13 cellular contexts compared by ENCODE assay signal in genomic region chr9:19998153-19998552, GRCh38.
A peak's percentile ranks its signal among the peaks of the same experiment; 100 is the strongest.
DNase-seq lines count a peak whose midpoint lies in the region; ATAC-seq and TF ChIP-seq lines count a peak whose summit lies in the region.
"Had no signal": no experiment of that assay in that cellular context is flagged by ENCODE, and none has a peak within 500 bp of the region (broad histone marks: within the 10 kb centered on the region; RNA-seq: fewer than 3 reads in every experiment).

No MANE protein-coding gene starts in this region.

- POLR2A ChIA-PET in activated CD4-positive, alpha-beta T cell treated with anti-CD3 and anti-CD28 coated beads for 36 hours (lab: Charles Lee): interaction anchor here (0.6 kb wide), 1 partner anchor 199 kb away, joined by 3 read pairs; no protein-coding TSS in a partner anchor

- no peaks in the 10 kb centered on the region for H3K36me3 ChIP-seq in left ventricle myocardium inferior
- H3K36me3 ChIP-seq: upper lobe of left lung had no signal

- H3K36me3 Mint-ChIP-seq in activated CD4-positive, alpha-beta T cell treated with anti-CD3 and anti-CD28 coated beads for 36 hours (ENCODE audit: low read depth): peaks cover 9% of the 10 kb centered on the region
- peaks cover 22% of the 10 kb centered on the region for H3K36me3 Mint-ChIP-seq in activated T-helper 2 cell treated with anti-CD3 and anti-CD28 coated beads, Interferon-gamma antibody, Interleukin-2, Interleukin-4, amounts not matched to agents 10 μg/mL and 5 μg/mL and 100 μg/mL, durations not matched to agents 14 hours and 24 hours and 36 hours (ENCODE audit: low read depth)
- H3K36me3 Mint-ChIP-seq: mesothelial cell of epicardium had no signal

- no peak overlapping the region for H3K27ac ChIP-seq in left ventricle myocardium inferior (replicated peaks)
- H3K27ac ChIP-seq: upper lobe of left lung had no signal

- no peak overlapping the region for H3K4me3 ChIP-seq in left ventricle myocardium inferior
- H3K4me3 ChIP-seq: upper lobe of left lung had no signal

- CTCF ChIA-PET in activated CD4-positive, alpha-beta T cell treated with anti-CD3 and anti-CD28 coated beads for 36 hours (lab: Charles Lee): interaction anchor here (1.0 to 2.2 kb wide), 2 partner anchors 10 to 33 kb away, joined by 3 to 5 read pairs; no protein-coding TSS in a partner anchor

- no peaks in the 10 kb centered on the region for H3K4me1 ChIP-seq in left ventricle myocardium inferior
- H3K4me1 ChIP-seq: upper lobe of left lung had no signal

- H3K27ac Mint-ChIP-seq in activated CD4-positive, alpha-beta T cell treated with anti-CD3 and anti-CD28 coated beads for 36 hours: peak overlapping the region; percentile 97
- peak overlapping the region; percentile 91 for H3K27ac Mint-ChIP-seq in activated T-helper 2 cell treated with anti-CD3 and anti-CD28 coated beads, Interferon-gamma antibody, Interleukin-2, Interleukin-4, amounts not matched to agents 10 μg/mL and 5 μg/mL and 100 μg/mL, durations not matched to agents 14 hours and 24 hours and 36 hours
- H3K27ac Mint-ChIP-seq: IgD-negative memory B cell, mesothelial cell of epicardium had no signal

- H3K27me3 ChIP-seq in left ventricle myocardium inferior (ENCODE audit: low read depth): no peaks in the 10 kb centered on the region
- H3K27me3 ChIP-seq: upper lobe of left lung had no signal

- H3K4me1 Mint-ChIP-seq in activated CD4-positive, alpha-beta T cell treated with anti-CD3 and anti-CD28 coated beads for 36 hours: peaks cover 53% of the 10 kb centered on the region
- H3K4me1 Mint-ChIP-seq in activated T-helper 2 cell treated with anti-CD3 and anti-CD28 coated beads, Interferon-gamma antibody, Interleukin-2, Interleukin-4, amounts not matched to agents 10 μg/mL and 5 μg/mL and 100 μg/mL, durations not matched to agents 14 hours and 24 hours and 36 hours (ENCODE audit: low read depth): peaks cover 64% of the 10 kb centered on the region

- H3K9me3 ChIP-seq in left ventricle myocardium inferior (replicated peaks): no peaks in the 10 kb centered on the region
- H3K9me3 ChIP-seq: upper lobe of left lung had no signal

- H3K27me3 Mint-ChIP-seq in activated CD4-positive, alpha-beta T cell treated with anti-CD3 and anti-CD28 coated beads for 36 hours: no peaks in the 10 kb centered on the region
- H3K27me3 Mint-ChIP-seq in activated T-helper 2 cell treated with anti-CD3 and anti-CD28 coated beads, Interferon-gamma antibody, Interleukin-2, Interleukin-4, amounts not matched to agents 10 μg/mL and 5 μg/mL and 100 μg/mL, durations not matched to agents 14 hours and 24 hours and 36 hours (ENCODE audit: low read depth): no peaks in the 10 kb centered on the region
- H3K27me3 Mint-ChIP-seq: IgD-negative memory B cell had no signal

- DNase-seq in activated CD4-positive, alpha-beta T cell treated with anti-CD3 and anti-CD28 coated beads for 36 hours: peak; percentile 44
- no peak for DNase-seq in activated CD4-positive, alpha-beta T cell treated with anti-CD3 and anti-CD28 coated beads, Interleukin-2, amount 50 U/mL, for 4 hours
- DNase-seq in HT-29 (ENCODE audit: low spot score): peak; percentile 3
- DNase-seq in activated T-helper 2 cell treated with anti-CD3 and anti-CD28 coated beads, Interferon-gamma antibody, Interleukin-2, Interleukin-4, amounts not matched to agents 10 μg/mL and 5 μg/mL and 100 μg/mL, durations not matched to agents 14 hours and 24 hours and 36 hours (ENCODE audit: low spot score): no peak
- peak; percentile 53 for DNase-seq in myocyte (ENCODE audit: low read depth)
- DNase-seq in left ventricle myocardium inferior: no peak
- no peak for DNase-seq in globus pallidus (ENCODE audit: low spot score)
- no peak for DNase-seq in SHP77 (lab: John Stamatoyannopoulos, UW)
- DNase-seq: erythroblast, RPMI8226, upper lobe of left lung had no signal

- no peak for ATAC-seq in activated CD4-positive, alpha-beta T cell treated with anti-CD3 and anti-CD28 coated beads for 36 hours

- no peak overlapping the region for H3K4me3 Mint-ChIP-seq in activated CD4-positive, alpha-beta T cell treated with anti-CD3 and anti-CD28 coated beads for 36 hours
- no peak overlapping the region for H3K4me3 Mint-ChIP-seq in activated T-helper 2 cell treated with anti-CD3 and anti-CD28 coated beads, Interferon-gamma antibody, Interleukin-2, Interleukin-4, amounts not matched to agents 10 μg/mL and 5 μg/mL and 100 μg/mL, durations not matched to agents 14 hours and 24 hours and 36 hours (ENCODE audit: low read depth)
- H3K4me3 Mint-ChIP-seq: mesothelial cell of epicardium had no signal

- intact Hi-C loops in activated CD4-positive, alpha-beta T cell treated with anti-CD3 and anti-CD28 coated beads for 36 hours (cut with DNase I, micrococcal nuclease): loop anchor here (2.0 to 10.0 kb wide), 10 partner anchors 45 to 1099 kb away; partner anchors contain the start of genes DENND4C (in 1 of the 2), FOCAD (in 1 of the 2), HAUS6 (in 1 of the 2) and MLLT3 (in 1 of the 2)
- intact Hi-C loops in activated T-helper 2 cell treated with anti-CD3 and anti-CD28 coated beads, Interferon-gamma antibody, Interleukin-2, Interleukin-4, amounts not matched to agents 10 μg/mL and 5 μg/mL and 100 μg/mL, durations not matched to agents 14 hours and 24 hours and 36 hours (cut with micrococcal nuclease): loop anchor here (1.0 to 5.0 kb wide), 11 partner anchors 22 to 1099 kb away; partner anchors contain the start of genes FOCAD, HACD4 and MLLT3
- intact Hi-C loops in left ventricle myocardium inferior (cut with micrococcal nuclease): no loop called here

- H3K9me3 Mint-ChIP-seq in activated CD4-positive, alpha-beta T cell treated with anti-CD3 and anti-CD28 coated beads for 36 hours (ENCODE audit: low read depth): peaks cover 10% of the 10 kb centered on the region
- peaks cover 17% of the 10 kb centered on the region for H3K9me3 Mint-ChIP-seq in activated T-helper 2 cell treated with anti-CD3 and anti-CD28 coated beads, Interferon-gamma antibody, Interleukin-2, Interleukin-4, amounts not matched to agents 10 μg/mL and 5 μg/mL and 100 μg/mL, durations not matched to agents 14 hours and 24 hours and 36 hours
- H3K9me3 Mint-ChIP-seq: mesothelial cell of epicardium had no signal

- no peak for TF ChIP-seq CTCF in left ventricle myocardium inferior (IDR thresholded peaks at IDR 0.05; ENCODE audit: borderline replicate concordance)

Comparison
In these comparisons a context has a peak if more than half of its experiments do, and no peak if none do; other contexts are left out.
1. DNase-seq: peak in activated CD4-positive, alpha-beta T cell treated with anti-CD3 and anti-CD28 coated beads for 36 hours (single experiment), HT-29 (single experiment) and myocyte (single experiment); none in activated CD4-positive, alpha-beta T cell treated with anti-CD3 and anti-CD28 coated beads, Interleukin-2, amount 50 U/mL, for 4 hours (0 of 2), activated T-helper 2 cell treated with anti-CD3 and anti-CD28 coated beads, Interferon-gamma antibody, Interleukin-2, Interleukin-4, amounts not matched to agents 10 μg/mL and 5 μg/mL and 100 μg/mL, durations not matched to agents 14 hours and 24 hours and 36 hours (single experiment), left ventricle myocardium inferior (single experiment), globus pallidus (single experiment) and SHP77 (0 of 2).